In the genomic region with DNA sequence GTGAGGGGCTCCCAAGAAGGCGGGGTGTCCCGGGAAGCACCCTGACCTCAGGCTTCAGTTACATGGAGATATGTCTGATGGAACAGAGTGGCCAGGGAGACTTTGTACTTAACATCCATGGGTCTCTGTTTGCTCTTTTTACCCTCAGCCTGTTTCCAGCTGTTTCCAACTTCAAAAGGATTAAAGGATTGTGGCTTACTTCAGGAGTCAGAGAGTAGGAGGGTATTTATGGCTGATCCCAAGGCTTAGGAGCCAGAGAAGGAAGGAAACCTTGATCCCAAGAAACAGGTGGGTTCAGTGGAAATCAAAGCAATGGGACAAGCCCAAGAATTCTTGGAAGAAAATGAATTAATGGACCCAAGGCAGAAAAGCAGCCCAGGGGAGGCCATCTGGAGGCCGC, we compare ENCODE assay signal across 1 cellular context.
A peak's percentile ranks its signal among the peaks of the same experiment; 100 is the strongest.
TF ChIP-seq lines count a peak whose summit lies in the region.

No MANE protein-coding gene starts in this region.

TF ChIP-seq in HepG2, 621 proteins besides CTCF, POLR2A, EP300 and RAD21 (continued from another document):
- TF ChIP-seq, protein P1, sequence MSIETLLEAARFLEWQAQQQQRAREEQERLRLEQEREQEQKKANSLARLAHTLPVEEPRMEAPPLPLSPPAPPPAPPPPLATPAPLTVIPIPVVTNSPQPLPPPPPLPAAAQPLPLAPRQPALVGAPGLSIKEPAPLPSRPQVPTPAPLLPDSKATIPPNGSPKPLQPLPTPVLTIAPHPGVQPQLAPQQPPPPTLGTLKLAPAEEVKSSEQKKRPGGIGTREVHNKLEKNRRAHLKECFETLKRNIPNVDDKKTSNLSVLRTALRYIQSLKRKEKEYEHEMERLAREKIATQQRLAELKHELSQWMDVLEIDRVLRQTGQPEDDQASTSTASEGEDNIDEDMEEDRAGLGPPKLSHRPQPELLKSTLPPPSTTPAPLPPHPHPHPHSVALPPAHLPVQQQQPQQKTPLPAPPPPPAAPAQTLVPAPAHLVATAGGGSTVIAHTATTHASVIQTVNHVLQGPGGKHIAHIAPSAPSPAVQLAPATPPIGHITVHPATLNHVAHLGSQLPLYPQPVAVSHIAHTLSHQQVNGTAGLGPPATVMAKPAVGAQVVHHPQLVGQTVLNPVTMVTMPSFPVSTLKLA (IDR thresholded peaks at IDR 0.05) = no peak
- TF ChIP-seq KLF11 (CRISPR knock-in tag; IDR thresholded peaks at IDR 0.05) = no peak
- no peak for TF ChIP-seq FOXO1 (CRISPR knock-in tag; IDR thresholded peaks at IDR 0.05)
- no peak for TF ChIP-seq MAF1 (CRISPR knock-in tag; IDR thresholded peaks at IDR 0.05; ENCODE audit: borderline replicate concordance)
- 0 out of 2 replicates have a peak, but pooled peaks have one; percentile 10 for TF ChIP-seq HNF4A (CRISPR knock-in tag; IDR thresholded peaks at IDR 0.05)
